1 cellular context compared by ENCODE assay signal in genomic region chr2:112683550-112684414, GRCh38.
A peak's percentile ranks its signal among the peaks of the same experiment; 100 is the strongest.
TF ChIP-seq lines count a peak whose summit lies in the region.

No MANE protein-coding gene starts in this region.

TF ChIP-seq in K562, 482 proteins besides CTCF, POLR2A, EP300 and RAD21 (continued from another document and continues in another):
- TF ChIP-seq, protein P1, sequence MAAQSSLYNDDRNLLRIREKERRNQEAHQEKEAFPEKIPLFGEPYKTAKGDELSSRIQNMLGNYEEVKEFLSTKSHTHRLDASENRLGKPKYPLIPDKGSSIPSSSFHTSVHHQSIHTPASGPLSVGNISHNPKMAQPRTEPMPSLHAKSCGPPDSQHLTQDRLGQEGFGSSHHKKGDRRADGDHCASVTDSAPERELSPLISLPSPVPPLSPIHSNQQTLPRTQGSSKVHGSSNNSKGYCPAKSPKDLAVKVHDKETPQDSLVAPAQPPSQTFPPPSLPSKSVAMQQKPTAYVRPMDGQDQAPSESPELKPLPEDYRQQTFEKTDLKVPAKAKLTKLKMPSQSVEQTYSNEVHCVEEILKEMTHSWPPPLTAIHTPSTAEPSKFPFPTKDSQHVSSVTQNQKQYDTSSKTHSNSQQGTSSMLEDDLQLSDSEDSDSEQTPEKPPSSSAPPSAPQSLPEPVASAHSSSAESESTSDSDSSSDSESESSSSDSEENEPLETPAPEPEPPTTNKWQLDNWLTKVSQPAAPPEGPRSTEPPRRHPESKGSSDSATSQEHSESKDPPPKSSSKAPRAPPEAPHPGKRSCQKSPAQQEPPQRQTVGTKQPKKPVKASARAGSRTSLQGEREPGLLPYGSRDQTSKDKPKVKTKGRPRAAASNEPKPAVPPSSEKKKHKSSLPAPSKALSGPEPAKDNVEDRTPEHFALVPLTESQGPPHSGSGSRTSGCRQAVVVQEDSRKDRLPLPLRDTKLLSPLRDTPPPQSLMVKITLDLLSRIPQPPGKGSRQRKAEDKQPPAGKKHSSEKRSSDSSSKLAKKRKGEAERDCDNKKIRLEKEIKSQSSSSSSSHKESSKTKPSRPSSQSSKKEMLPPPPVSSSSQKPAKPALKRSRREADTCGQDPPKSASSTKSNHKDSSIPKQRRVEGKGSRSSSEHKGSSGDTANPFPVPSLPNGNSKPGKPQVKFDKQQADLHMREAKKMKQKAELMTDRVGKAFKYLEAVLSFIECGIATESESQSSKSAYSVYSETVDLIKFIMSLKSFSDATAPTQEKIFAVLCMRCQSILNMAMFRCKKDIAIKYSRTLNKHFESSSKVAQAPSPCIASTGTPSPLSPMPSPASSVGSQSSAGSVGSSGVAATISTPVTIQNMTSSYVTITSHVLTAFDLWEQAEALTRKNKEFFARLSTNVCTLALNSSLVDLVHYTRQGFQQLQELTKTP (IDR thresholded peaks at IDR 0.05; ENCODE audit: low read depth in 1 of 2, partially characterized antibody in 2 of 2), result no peak
- TF ChIP-seq, protein P2, sequence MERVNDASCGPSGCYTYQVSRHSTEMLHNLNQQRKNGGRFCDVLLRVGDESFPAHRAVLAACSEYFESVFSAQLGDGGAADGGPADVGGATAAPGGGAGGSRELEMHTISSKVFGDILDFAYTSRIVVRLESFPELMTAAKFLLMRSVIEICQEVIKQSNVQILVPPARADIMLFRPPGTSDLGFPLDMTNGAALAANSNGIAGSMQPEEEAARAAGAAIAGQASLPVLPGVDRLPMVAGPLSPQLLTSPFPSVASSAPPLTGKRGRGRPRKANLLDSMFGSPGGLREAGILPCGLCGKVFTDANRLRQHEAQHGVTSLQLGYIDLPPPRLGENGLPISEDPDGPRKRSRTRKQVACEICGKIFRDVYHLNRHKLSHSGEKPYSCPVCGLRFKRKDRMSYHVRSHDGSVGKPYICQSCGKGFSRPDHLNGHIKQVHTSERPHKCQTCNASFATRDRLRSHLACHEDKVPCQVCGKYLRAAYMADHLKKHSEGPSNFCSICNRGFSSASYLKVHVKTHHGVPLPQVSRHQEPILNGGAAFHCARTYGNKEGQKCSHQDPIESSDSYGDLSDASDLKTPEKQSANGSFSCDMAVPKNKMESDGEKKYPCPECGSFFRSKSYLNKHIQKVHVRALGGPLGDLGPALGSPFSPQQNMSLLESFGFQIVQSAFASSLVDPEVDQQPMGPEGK (CRISPR knock-in tag; IDR thresholded peaks at IDR 0.05; ENCODE audit: borderline replicate concordance), result no peak
- TF ChIP-seq KLF6 (CRISPR knock-in tag; IDR thresholded peaks at IDR 0.05; ENCODE audit: borderline replicate concordance) (no peak), ZNF444 (CRISPR knock-in tag; IDR thresholded peaks at IDR 0.05) (no peak), ERF (CRISPR knock-in tag; IDR thresholded peaks at IDR 0.05) (no peak), ZNF239 (CRISPR knock-in tag; IDR thresholded peaks at IDR 0.05) (no peak), FOXO4 (CRISPR knock-in tag; IDR thresholded peaks at IDR 0.05) (no peak), FOXJ3 (CRISPR knock-in tag; IDR thresholded peaks at IDR 0.05) (no peak), ZNF699 (CRISPR knock-in tag; IDR thresholded peaks at IDR 0.05; ENCODE audit: insufficient replicate concordance) (no peak), TEAD1 (CRISPR knock-in tag; IDR thresholded peaks at IDR 0.05) (no peak), TBP (optimal IDR thresholded peaks at IDR 0.05; ENCODE audit: low read depth, low read length) (no peak), LEF1 (IDR thresholded peaks at IDR 0.05) (peak; percentile 93), PTRF (tag; IDR thresholded peaks at IDR 0.05) (0 out of 2 replicates have a peak, but pooled peaks have one; percentile 30), BCL6 (CRISPR knock-in tag; IDR thresholded peaks at IDR 0.05) (no peak), DMBX1 (CRISPR knock-in tag; IDR thresholded peaks at IDR 0.05; ENCODE audit: borderline replicate concordance) (peak; percentile 36; the same call in 1 of the 2 replicates), CREBBP (IDR thresholded peaks at IDR 0.05; ENCODE audit: low read depth, low read length) (no peak), ZBTB5 (IDR thresholded peaks at IDR 0.05) (no peak), POLR2H (tag; IDR thresholded peaks at IDR 0.05; ENCODE audit: low read depth) (no peak), TCFL5 (CRISPR knock-in tag; conservative IDR thresholded peaks at IDR 0.05) (no peak), ESRRB (CRISPR knock-in tag; IDR thresholded peaks at IDR 0.05; ENCODE audit: borderline replicate concordance) (no peak), CHCHD3 (CRISPR knock-in tag; IDR thresholded peaks at IDR 0.05) (no peak), GTF2F1 (IDR thresholded peaks at IDR 0.05; ENCODE audit: low read depth, low read length) (no peak), HMG20B (CRISPR knock-in tag; IDR thresholded peaks at IDR 0.05) (no peak), EP400 (IDR thresholded peaks at IDR 0.05) (peak; percentile 69), RBFOX2 (IDR thresholded peaks at IDR 0.05; ENCODE audit: low read depth, low read length) (no peak), KDM5B (IDR thresholded peaks at IDR 0.05; ENCODE audit: insufficient replicate concordance, low read depth, low read length) (no peak), NBN (IDR thresholded peaks at IDR 0.05; ENCODE audit: low read depth) (peak; percentile 80), FOXA3 (CRISPR knock-in tag; conservative IDR thresholded peaks at IDR 0.05 in 1 of 2, IDR thresholded peaks at IDR 0.05 in 1 of 2) (no peak), TGIF2 (CRISPR knock-in tag; IDR thresholded peaks at IDR 0.05) (no peak), ZNF143 (CRISPR knock-in tag; IDR thresholded peaks at IDR 0.05) (no peak), NFYB (IDR thresholded peaks at IDR 0.05; ENCODE audit: extremely low read depth, insufficient read length) (no peak), SREBF2 (CRISPR knock-in tag; IDR thresholded peaks at IDR 0.05) (no peak), IRF9 (tag; IDR thresholded peaks at IDR 0.05) (no peak), CEBPB (tag; IDR thresholded peaks at IDR 0.05) (no peak), JUN (IDR thresholded peaks at IDR 0.05; ENCODE audit: borderline replicate concordance, low read depth, low read length) (peak; percentile 25; the same call in 1 of the 2 replicates), JUN (CRISPR knock-in tag; IDR thresholded peaks at IDR 0.05; ENCODE audit: borderline replicate concordance) (no peak), ZNF695 (CRISPR knock-in tag; IDR thresholded peaks at IDR 0.05) (no peak), SETDB1 (IDR thresholded peaks at IDR 0.05; ENCODE audit: low read length) (no peak), MAFF (IDR thresholded peaks at IDR 0.05; ENCODE audit: low read length) (no peak), PHF20 (IDR thresholded peaks at IDR 0.05; ENCODE audit: partially characterized antibody) (no peak)
- TF ChIP-seq, protein P3, sequence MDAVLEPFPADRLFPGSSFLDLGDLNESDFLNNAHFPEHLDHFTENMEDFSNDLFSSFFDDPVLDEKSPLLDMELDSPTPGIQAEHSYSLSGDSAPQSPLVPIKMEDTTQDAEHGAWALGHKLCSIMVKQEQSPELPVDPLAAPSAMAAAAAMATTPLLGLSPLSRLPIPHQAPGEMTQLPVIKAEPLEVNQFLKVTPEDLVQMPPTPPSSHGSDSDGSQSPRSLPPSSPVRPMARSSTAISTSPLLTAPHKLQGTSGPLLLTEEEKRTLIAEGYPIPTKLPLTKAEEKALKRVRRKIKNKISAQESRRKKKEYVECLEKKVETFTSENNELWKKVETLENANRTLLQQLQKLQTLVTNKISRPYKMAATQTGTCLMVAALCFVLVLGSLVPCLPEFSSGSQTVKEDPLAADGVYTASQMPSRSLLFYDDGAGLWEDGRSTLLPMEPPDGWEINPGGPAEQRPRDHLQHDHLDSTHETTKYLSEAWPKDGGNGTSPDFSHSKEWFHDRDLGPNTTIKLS (IDR thresholded peaks at IDR 0.05; ENCODE audit: borderline replicate concordance, low read depth), result no peak; the same call in 1 of the 2 replicates
- TF ChIP-seq, protein P4, sequence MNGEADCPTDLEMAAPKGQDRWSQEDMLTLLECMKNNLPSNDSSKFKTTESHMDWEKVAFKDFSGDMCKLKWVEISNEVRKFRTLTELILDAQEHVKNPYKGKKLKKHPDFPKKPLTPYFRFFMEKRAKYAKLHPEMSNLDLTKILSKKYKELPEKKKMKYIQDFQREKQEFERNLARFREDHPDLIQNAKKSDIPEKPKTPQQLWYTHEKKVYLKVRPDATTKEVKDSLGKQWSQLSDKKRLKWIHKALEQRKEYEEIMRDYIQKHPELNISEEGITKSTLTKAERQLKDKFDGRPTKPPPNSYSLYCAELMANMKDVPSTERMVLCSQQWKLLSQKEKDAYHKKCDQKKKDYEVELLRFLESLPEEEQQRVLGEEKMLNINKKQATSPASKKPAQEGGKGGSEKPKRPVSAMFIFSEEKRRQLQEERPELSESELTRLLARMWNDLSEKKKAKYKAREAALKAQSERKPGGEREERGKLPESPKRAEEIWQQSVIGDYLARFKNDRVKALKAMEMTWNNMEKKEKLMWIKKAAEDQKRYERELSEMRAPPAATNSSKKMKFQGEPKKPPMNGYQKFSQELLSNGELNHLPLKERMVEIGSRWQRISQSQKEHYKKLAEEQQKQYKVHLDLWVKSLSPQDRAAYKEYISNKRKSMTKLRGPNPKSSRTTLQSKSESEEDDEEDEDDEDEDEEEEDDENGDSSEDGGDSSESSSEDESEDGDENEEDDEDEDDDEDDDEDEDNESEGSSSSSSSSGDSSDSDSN (IDR thresholded peaks at IDR 0.05; ENCODE audit: borderline replicate concordance in 1 of 2, low read depth in 2 of 2, low read length in 2 of 2), result peak; percentile 33 to 46; a peak in 1 of 4 replicates
- TF ChIP-seq, protein P5, sequence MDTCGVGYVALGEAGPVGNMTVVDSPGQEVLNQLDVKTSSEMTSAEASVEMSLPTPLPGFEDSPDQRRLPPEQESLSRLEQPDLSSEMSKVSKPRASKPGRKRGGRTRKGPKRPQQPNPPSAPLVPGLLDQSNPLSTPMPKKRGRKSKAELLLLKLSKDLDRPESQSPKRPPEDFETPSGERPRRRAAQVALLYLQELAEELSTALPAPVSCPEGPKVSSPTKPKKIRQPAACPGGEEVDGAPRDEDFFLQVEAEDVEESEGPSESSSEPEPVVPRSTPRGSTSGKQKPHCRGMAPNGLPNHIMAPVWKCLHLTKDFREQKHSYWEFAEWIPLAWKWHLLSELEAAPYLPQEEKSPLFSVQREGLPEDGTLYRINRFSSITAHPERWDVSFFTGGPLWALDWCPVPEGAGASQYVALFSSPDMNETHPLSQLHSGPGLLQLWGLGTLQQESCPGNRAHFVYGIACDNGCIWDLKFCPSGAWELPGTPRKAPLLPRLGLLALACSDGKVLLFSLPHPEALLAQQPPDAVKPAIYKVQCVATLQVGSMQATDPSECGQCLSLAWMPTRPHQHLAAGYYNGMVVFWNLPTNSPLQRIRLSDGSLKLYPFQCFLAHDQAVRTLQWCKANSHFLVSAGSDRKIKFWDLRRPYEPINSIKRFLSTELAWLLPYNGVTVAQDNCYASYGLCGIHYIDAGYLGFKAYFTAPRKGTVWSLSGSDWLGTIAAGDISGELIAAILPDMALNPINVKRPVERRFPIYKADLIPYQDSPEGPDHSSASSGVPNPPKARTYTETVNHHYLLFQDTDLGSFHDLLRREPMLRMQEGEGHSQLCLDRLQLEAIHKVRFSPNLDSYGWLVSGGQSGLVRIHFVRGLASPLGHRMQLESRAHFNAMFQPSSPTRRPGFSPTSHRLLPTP (IDR thresholded peaks at IDR 0.05; ENCODE audit: borderline replicate concordance, extremely low read depth, insufficient read length), result no peak
